Comparison of ENCODE assay signal across 17 cellular contexts in genomic region chr11:58222730-58223129, GRCh38. TPM values are rescaled to one million over a fixed set of nuclear protein-coding genes. Genes with fewer than 3 reads are reported as not detected.
DNase-seq lines count a peak whose midpoint lies in the region; ATAC-seq and TF ChIP-seq lines count a peak whose summit lies in the region.
"Had no signal": no experiment of that assay in that cellular context is flagged by ENCODE, and none has a peak within 500 bp of the region (broad histone marks: within the 10 kb centered on the region; RNA-seq: fewer than 3 reads in every experiment).

No MANE protein-coding gene starts in this region.

- H3K36me3 Mint-ChIP-seq in HFFc6 (ENCODE audit: low read depth), result no peaks in the 10 kb centered on the region

- H3K36me3 ChIP-seq in heart left ventricle, result no peaks in the 10 kb centered on the region
- H3K36me3 ChIP-seq: MG63 had no signal

- no peaks in the 10 kb centered on the region; the same call in 1 of the 2 replicates for H3K27me3 Mint-ChIP-seq in HFFc6 (ENCODE audit: insufficient read depth)

- no peaks in the 10 kb centered on the region for H3K9me3 ChIP-seq in heart left ventricle
- H3K9me3 ChIP-seq: Caco-2, MG63 had no signal

- no peak overlapping the region for H3K27ac Mint-ChIP-seq in HFFc6

- H3K4me1 ChIP-seq in heart left ventricle, result no peaks in the 10 kb centered on the region
- H3K4me1 ChIP-seq: Caco-2 had no signal

- ATAC-seq in esophagus mucosa, result peak; percentile 99
- ATAC-seq in GM21447 (IDR thresholded peaks at IDR 0.05; ENCODE audit: unreplicated experiment), result no peak
- no peak for ATAC-seq in heart left ventricle

- H3K4me3 Mint-ChIP-seq in HFFc6, result 0 out of 2 replicates have a peak overlapping the region, but pooled peaks have one; percentile 14

- H3K4me3 ChIP-seq in heart left ventricle, result no peak overlapping the region
- H3K4me3 ChIP-seq: MG63 had no signal

- WGBS in heart left ventricle, 4 donors, result 69 to 75% (median 73%) methylated on average over 7 of the region's 7 CpGs

- peak; percentile 73 for DNase-seq in HFFc6
- DNase-seq in NCI-H526 treated with DMSO at 0.1 percent for 48 hours (lab: John Stamatoyannopoulos, UW), result peak; percentile 89
- peak; percentile 27 for DNase-seq in renal cortical epithelial cell (ENCODE audit: low read depth)
- no peak for DNase-seq in AG08396 (ENCODE audit: low spot score)
- DNase-seq in heart left ventricle, result no peak
- DNase-seq: AML-193; Caco-2; KG1; MG63; NCI-H1092 treated with DMSO at 0.1 percent for 48 hours; NCI-H1694; NCI-H524 treated with DMSO at 0.1 percent for 48 hours; NK-92 treated with Interleukin-12 subunit alpha and Interleukin-12 subunit beta, amount 100 ng/mL, for 24 hours had no signal

- H3K27me3 ChIP-seq in heart left ventricle, result no peaks in the 10 kb centered on the region
- H3K27me3 ChIP-seq: MG63 had no signal

- H3K4me1 Mint-ChIP-seq in HFFc6 (ENCODE audit: low read depth), result peaks cover 21% of the 10 kb centered on the region; the same call in 1 of the 2 replicates

- no peaks in the 10 kb centered on the region for H3K9me3 Mint-ChIP-seq in HFFc6

- TF ChIP-seq POLR2A in heart left ventricle (IDR thresholded peaks at IDR 0.05), result no peak

- H3K27ac ChIP-seq in heart left ventricle, result no peak overlapping the region

- intact Hi-C loops in heart left ventricle (cut with DNase I), result no loop called here

- TF ChIP-seq CTCF in HFFc6 (IDR thresholded peaks at IDR 0.05), result no peak
- TF ChIP-seq CTCF in heart left ventricle (IDR thresholded peaks at IDR 0.05), result no peak

RNA-seq across cellular contexts. Expression of gene OR10Q1, which starts 6.0 kb away (rescaled TPM):
- total RNA-seq in HFFc6 (2021; fragmentation: NEBNext Ultra II Directional; extraction: Animal tissue kit (Norgen Biotek cat#: 25700)), result not detected
- total RNA-seq in esophagus mucosa, result not detected
- not detected in 2 replicates for total RNA-seq in renal cortical epithelial cell
- total RNA-seq in heart left ventricle, result not detected
- polyA plus RNA-seq in heart left ventricle, result not detected
- total RNA-seq: Caco-2, OCI-LY7, SK-MEL-5 had no signal

RNA-seq across cellular contexts. Expression of gene OR1S1, which starts 10.2 kb away (rescaled TPM):
- total RNA-seq in HFFc6 (2021; fragmentation: NEBNext Ultra II Directional; extraction: Animal tissue kit (Norgen Biotek cat#: 25700)), result not detected
- total RNA-seq in esophagus mucosa, result not detected
- total RNA-seq in renal cortical epithelial cell, result not detected in 2 replicates
- not detected for total RNA-seq in heart left ventricle
- not detected for polyA plus RNA-seq in heart left ventricle
- total RNA-seq: Caco-2, OCI-LY7, SK-MEL-5 had no signal

RNA-seq across cellular contexts. Expression of gene OR1S2, which starts 18.8 kb away (rescaled TPM):
- total RNA-seq in HFFc6 (2021; fragmentation: NEBNext Ultra II Directional; extraction: Animal tissue kit (Norgen Biotek cat#: 25700)), result not detected
- total RNA-seq in esophagus mucosa (not detected), renal cortical epithelial cell (not detected in 2 replicates), heart left ventricle (not detected)
- polyA plus RNA-seq in heart left ventricle, result not detected
- total RNA-seq: Caco-2, OCI-LY7, SK-MEL-5 had no signal

RNA-seq across cellular contexts. Expression of gene OR9Q2, which starts 33.9 kb away (rescaled TPM):
- not detected for total RNA-seq in HFFc6 (2021; fragmentation: NEBNext Ultra II Directional; extraction: Animal tissue kit (Norgen Biotek cat#: 25700))
- total RNA-seq in esophagus mucosa, result not detected
- total RNA-seq in renal cortical epithelial cell, result not detected in 2 replicates
- not detected for total RNA-seq in heart left ventricle
- not detected for polyA plus RNA-seq in heart left ventricle
- total RNA-seq: Caco-2, OCI-LY7, SK-MEL-5 had no signal

RNA-seq across cellular contexts. Expression of gene OR10W1, which starts 45.3 kb away (rescaled TPM):
- total RNA-seq in HFFc6 (2021; fragmentation: NEBNext Ultra II Directional; extraction: Animal tissue kit (Norgen Biotek cat#: 25700)), result not detected
- total RNA-seq in esophagus mucosa (not detected), renal cortical epithelial cell (not detected in 2 replicates), heart left ventricle (not detected)
- not detected for polyA plus RNA-seq in heart left ventricle
- total RNA-seq: Caco-2, OCI-LY7, SK-MEL-5 had no signal

Comparison
In these comparisons a context has a peak if more than half of its experiments do, and no peak if none do; other contexts are left out.
1. DNase-seq: peak in HFFc6 (single experiment), NCI-H526 treated with DMSO at 0.1 percent for 48 hours (single experiment) and renal cortical epithelial cell (single experiment); none in AG08396 (single experiment) and heart left ventricle (0 of 5).